ENCODE assay signal across 15 cellular contexts in the genomic region with DNA sequence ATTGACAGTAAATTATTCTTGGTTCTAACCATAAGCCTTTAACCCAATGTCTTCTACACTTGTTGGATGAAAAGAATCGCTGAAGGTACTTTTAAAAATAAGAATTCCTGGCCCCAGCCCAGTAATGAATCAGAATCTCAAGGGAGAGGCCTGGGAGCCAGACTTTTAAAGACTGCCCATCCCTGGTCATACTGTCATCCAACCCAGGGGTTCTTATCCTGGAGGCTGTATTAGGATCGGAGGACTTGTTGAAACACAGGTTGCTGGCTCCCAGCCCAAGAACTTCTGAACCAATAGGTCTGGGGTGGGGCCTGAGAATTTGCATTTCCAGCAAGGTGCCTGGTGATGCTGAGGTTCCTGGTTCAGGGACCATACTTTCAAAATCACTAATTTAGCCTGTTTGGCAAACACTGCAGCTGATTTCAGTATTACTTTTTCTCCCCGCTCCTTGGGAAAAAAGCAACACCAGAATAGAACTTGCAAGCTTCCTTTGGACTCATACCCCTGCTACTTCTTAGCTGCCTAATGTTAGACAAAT.
A peak's percentile ranks its signal among the peaks of the same experiment; 100 is the strongest.
DNase-seq lines count a peak whose midpoint lies in the region; ATAC-seq, FAIRE-seq and TF ChIP-seq lines count a peak whose summit lies in the region.
"Had no signal": no experiment of that assay in that cellular context is flagged by ENCODE, and none has a peak within 500 bp of the region (broad histone marks: within the 10 kb centered on the region; RNA-seq: fewer than 3 reads in every experiment).

No MANE protein-coding gene starts in this region.

- H3K79me2 ChIP-seq in DND-41 (ENCODE audit: insufficient read depth, low read length) = peaks cover 98% of the 10 kb centered on the region

- no peak overlapping the region for H2AFZ ChIP-seq in DND-41 (ENCODE audit: low read depth, low read length)

- no peaks in the 10 kb centered on the region for H3K9me3 ChIP-seq in DND-41 (ENCODE audit: insufficient read depth, low read length, severe bottlenecking)
- H3K9me3 ChIP-seq: BLaER1 treated with 17β-estradiol and CSF1 and Interleukin-3, amounts not matched to agents 10 nM and 100 nM had no signal

- H3K4me1 Mint-ChIP-seq in activated T-helper 1 cell treated with anti-CD3 and anti-CD28 coated beads, Interleukin-12 subunit alpha, Interleukin-12 subunit beta, Interleukin-2, Interleukin-4 antibody, amounts not matched to agents 30 ng/mL and 10 ng/mL and 1 ng/mL, durations not matched to agents 14 hours and 24 hours and 36 hours (ENCODE audit: low read depth) = peaks cover 81% of the 10 kb centered on the region

- ATAC-seq in DND-41 (ENCODE audit: insufficient read depth, low read depth) = no peak

- H3K4me3 Mint-ChIP-seq in activated T-helper 1 cell treated with anti-CD3 and anti-CD28 coated beads, Interleukin-12 subunit alpha, Interleukin-12 subunit beta, Interleukin-2, Interleukin-4 antibody, amounts not matched to agents 30 ng/mL and 10 ng/mL and 1 ng/mL, durations not matched to agents 14 hours and 24 hours and 36 hours = peak overlapping the region; percentile 24

- H3K4me2 ChIP-seq in DND-41 (ENCODE audit: insufficient read depth, low read length) = no peak overlapping the region
- H3K4me2 ChIP-seq: BLaER1 treated with 17β-estradiol and CSF1 and Interleukin-3, amounts not matched to agents 10 nM and 100 nM; smooth muscle cell had no signal

- peaks cover 93% of the 10 kb centered on the region for H3K36me3 ChIP-seq in DND-41 (ENCODE audit: insufficient read depth, low read length)
- H3K36me3 ChIP-seq in H7 (replicated peaks; ENCODE audit: control insufficient read depth, insufficient read depth, low read length) = no peaks in the 10 kb centered on the region

- intact Hi-C loops in activated T-helper 1 cell treated with anti-CD3 and anti-CD28 coated beads, Interleukin-12 subunit alpha, Interleukin-12 subunit beta, Interleukin-2, Interleukin-4 antibody, amounts not matched to agents 30 ng/mL and 10 ng/mL and 1 ng/mL, durations not matched to agents 14 hours and 24 hours and 36 hours (cut with micrococcal nuclease) = loop anchor here (1.0 kb wide), 1 partner anchor 9 kb away; no protein-coding TSS in a partner anchor
- intact Hi-C loops in posterior cingulate gyrus (cut with DNase I) = no loop called here

- no peak overlapping the region for H3K9ac ChIP-seq in DND-41 (ENCODE audit: low read depth, low read length)
- H3K9ac ChIP-seq: BLaER1 treated with 17β-estradiol and CSF1 and Interleukin-3, amounts not matched to agents 10 nM and 100 nM had no signal

- H3K27me3 Mint-ChIP-seq in activated T-helper 1 cell treated with anti-CD3 and anti-CD28 coated beads, Interleukin-12 subunit alpha, Interleukin-12 subunit beta, Interleukin-2, Interleukin-4 antibody, amounts not matched to agents 30 ng/mL and 10 ng/mL and 1 ng/mL, durations not matched to agents 14 hours and 24 hours and 36 hours (ENCODE audit: insufficient read depth) = no peaks in the 10 kb centered on the region
- H3K27me3 Mint-ChIP-seq: stimulated activated naive CD8-positive, alpha-beta T cell treated with anti-CD3 and anti-CD28 coated beads, Interleukin-15, Interleukin-2, amounts not matched to agents 100 ng/mL and 50 ng/mL, for 24 hours had no signal

- peak overlapping the region; percentile 67 for H3K27ac Mint-ChIP-seq in activated T-helper 1 cell treated with anti-CD3 and anti-CD28 coated beads, Interleukin-12 subunit alpha, Interleukin-12 subunit beta, Interleukin-2, Interleukin-4 antibody, amounts not matched to agents 30 ng/mL and 10 ng/mL and 1 ng/mL, durations not matched to agents 14 hours and 24 hours and 36 hours

- in situ Hi-C loops in G401 (cut with HindIII; ENCODE audit: low sequenced_read_pairs) = no loop called here

- peaks cover 8% of the 10 kb centered on the region for H3K9me3 Mint-ChIP-seq in activated T-helper 1 cell treated with anti-CD3 and anti-CD28 coated beads, Interleukin-12 subunit alpha, Interleukin-12 subunit beta, Interleukin-2, Interleukin-4 antibody, amounts not matched to agents 30 ng/mL and 10 ng/mL and 1 ng/mL, durations not matched to agents 14 hours and 24 hours and 36 hours

- H3K36me3 Mint-ChIP-seq in activated T-helper 1 cell treated with anti-CD3 and anti-CD28 coated beads, Interleukin-12 subunit alpha, Interleukin-12 subunit beta, Interleukin-2, Interleukin-4 antibody, amounts not matched to agents 30 ng/mL and 10 ng/mL and 1 ng/mL, durations not matched to agents 14 hours and 24 hours and 36 hours (ENCODE audit: low read depth) = peaks cover 64% of the 10 kb centered on the region

- H3K27me3 ChIP-seq in DND-41 (ENCODE audit: insufficient read depth, low read length, poor library complexity) (no peaks in the 10 kb centered on the region), H7 (ENCODE audit: control insufficient read depth, insufficient read depth, low read length) (no peaks in the 10 kb centered on the region)
- H3K27me3 ChIP-seq: BLaER1 treated with 17β-estradiol and CSF1 and Interleukin-3, amounts not matched to agents 10 nM and 100 nM had no signal

- H3K4me3 ChIP-seq in DND-41 (ENCODE audit: low read depth in 1 of 2, low read length in 2 of 2) (no peak overlapping the region), H7 (ENCODE audit: insufficient read depth, low read depth, low read length) (no peak overlapping the region)
- H3K4me3 ChIP-seq: BLaER1 treated with 17β-estradiol and CSF1 and Interleukin-3, amounts not matched to agents 10 nM and 100 nM; smooth muscle cell had no signal

- peak overlapping the region; percentile 55 for H3K27ac ChIP-seq in DND-41 (ENCODE audit: low read length)
- H3K27ac ChIP-seq: BLaER1 treated with 17β-estradiol and CSF1 and Interleukin-3, amounts not matched to agents 10 nM and 100 nM had no signal

- DNase-seq in DND-41 (no peak), GM19239 (ENCODE audit: insufficient read length, low spot score) (no peak), hepatic stellate cell (ENCODE audit: low spot score) (peak; percentile 7), H7 (no peak), posterior cingulate gyrus (no peak), G401 (ENCODE audit: low spot score) (no peak)
- no peak for DNase-seq in activated T-helper 1 cell treated with anti-CD3 and anti-CD28 coated beads, Interleukin-12 subunit alpha, Interleukin-12 subunit beta, Interleukin-2, Interleukin-4 antibody, amounts not matched to agents 30 ng/mL and 10 ng/mL and 1 ng/mL, durations not matched to agents 14 hours and 24 hours and 36 hours (ENCODE audit: low spot score)
- DNase-seq: DMS79 treated with DMSO at 0.1 percent for 48 hours, Kasumi-1, kidney glomerular epithelial cell, NCI-H187 treated with DMSO at 0.1 percent for 48 hours, NCI-H510A had no signal

- no peak for TF ChIP-seq CTCF in DND-41 (IDR thresholded peaks at IDR 0.05; ENCODE audit: borderline replicate concordance, extremely low read depth, low read length, poor library complexity, severe bottlenecking)

- peak; percentile 52 for FAIRE-seq in GM19239 (lab: Jason Lieb, UNC)

- H4K20me1 ChIP-seq in DND-41 (ENCODE audit: insufficient read depth, low read length) = peaks cover 9% of the 10 kb centered on the region; the same call in 1 of the 2 replicates
- H4K20me1 ChIP-seq: BLaER1 treated with 17β-estradiol and CSF1 and Interleukin-3, amounts not matched to agents 10 nM and 100 nM had no signal

- peaks cover 44% of the 10 kb centered on the region for H3K4me1 ChIP-seq in DND-41 (ENCODE audit: insufficient read depth, low read length)
